Comparison of ENCODE assay signal across 9 cellular contexts in the genomic region with DNA sequence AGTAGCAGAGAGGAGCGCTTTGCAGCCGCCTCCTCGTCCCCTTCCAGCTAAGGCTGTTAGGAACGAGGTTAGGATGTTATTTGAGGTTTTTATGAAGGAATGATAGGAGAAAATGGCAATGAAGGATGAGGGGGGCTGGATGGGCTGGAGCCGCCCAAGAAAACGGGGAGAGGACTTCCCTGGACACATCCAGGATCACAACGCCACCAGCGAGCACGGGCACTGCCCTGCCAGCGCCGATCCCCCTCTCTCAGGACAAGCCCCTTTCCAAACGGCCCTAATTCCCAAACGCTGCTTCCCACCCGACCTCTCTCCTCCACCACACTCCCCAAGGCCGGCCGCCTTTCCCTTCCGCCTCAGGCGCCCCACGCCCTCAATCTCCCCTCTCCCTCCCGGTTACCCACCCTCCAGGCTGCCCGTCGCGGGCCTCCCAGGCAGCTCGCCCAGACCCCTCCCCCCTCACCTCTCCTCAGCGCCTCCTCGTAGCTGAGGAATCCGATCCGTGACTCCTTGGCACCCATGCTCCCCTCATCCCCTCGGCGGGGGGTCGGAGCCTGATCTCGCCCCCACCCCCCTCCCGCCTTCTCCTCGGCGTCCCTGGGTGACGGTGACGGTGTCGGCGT. TPM values are rescaled to one million over a fixed set of nuclear protein-coding genes. Genes with fewer than 3 reads are reported as not detected.
DNase-seq lines count a peak whose midpoint lies in the region; ATAC-seq and TF ChIP-seq lines count a peak whose summit lies in the region.
"Had no signal": no experiment of that assay in that cellular context is flagged by ENCODE, and none has a peak within 500 bp of the region (broad histone marks: within the 10 kb centered on the region; RNA-seq: fewer than 3 reads in every experiment).

No MANE protein-coding gene starts in this region.

- intact Hi-C loops in body of pancreas (cut with DNase I): no loop called here
- intact Hi-C loops in left colon (cut with DNase I, micrococcal nuclease): no loop called here

- DNase-seq in ELR (ENCODE audit: low read depth): peak; percentile 47
- peak; percentile 56 for DNase-seq in KBM-7
- DNase-seq in body of pancreas: no peak
- DNase-seq in left colon: peak in 1 of 2 donors; percentile 80
- no peak for DNase-seq in SKM-1 treated with dmso at 0.1 percent for 144 hours (lab: John Stamatoyannopoulos, UW; ENCODE audit: unreplicated experiment)
- DNase-seq in NCI-H774 (lab: John Stamatoyannopoulos, UW): no peak

- peak; percentile 31 for ATAC-seq in GM21717 (IDR thresholded peaks at IDR 0.05; ENCODE audit: unreplicated experiment)
- ATAC-seq in body of pancreas: peak; percentile 49
- ATAC-seq in left colon: peak; percentile 56

- in situ Hi-C loops in KBM-7 (cut with MboI; ENCODE audit: low pct_unique_long_range_greater_than_20kb, low sequenced_read_pairs): no loop called here

- peak in 1 of 3 donors; percentile 3 for TF ChIP-seq POLR2A in body of pancreas (IDR thresholded peaks at IDR 0.05)

- no peak for TF ChIP-seq CTCF in body of pancreas (IDR thresholded peaks at IDR 0.05)

- peak overlapping the region; percentile 92 to 93 for H3K9ac ChIP-seq in stomach smooth muscle (ENCODE audit: low read length in 2 of 2)

- peak overlapping the region; percentile 71 to 98 (median 93) for H3K27ac ChIP-seq in body of pancreas
- H3K27ac ChIP-seq in stomach smooth muscle (ENCODE audit: low read length): peak overlapping the region; percentile 96

- H3K36me3 ChIP-seq in body of pancreas (replicated peaks in 1 of 2; ENCODE audit: insufficient read depth in 1 of 2, low read depth in 2 of 2): no peaks in the 10 kb centered on the region
- H3K36me3 ChIP-seq in stomach smooth muscle (ENCODE audit: control insufficient read depth in 2 of 2, insufficient read depth in 2 of 2, low read length in 2 of 2): no peaks in the 10 kb centered on the region

- H3K9me3 ChIP-seq in body of pancreas (no peaks in the 10 kb centered on the region), stomach smooth muscle (ENCODE audit: control insufficient read depth in 2 of 2, low read length in 2 of 2) (no peaks in the 10 kb centered on the region)

- 0 to 1% methylated on average over 32 to 38 of the region's 39 CpGs for WGBS in body of pancreas, 2 donors

- H3K4me3 ChIP-seq in body of pancreas: peak overlapping the region; percentile 79 to 92
- H3K4me3 ChIP-seq in stomach smooth muscle (ENCODE audit: low read length in 2 of 2): peak overlapping the region; percentile 91 to 94

- no peaks in the 10 kb centered on the region for H3K27me3 ChIP-seq in body of pancreas
- H3K27me3 ChIP-seq in stomach smooth muscle (ENCODE audit: control insufficient read depth in 1 of 2, insufficient read depth in 2 of 2, low read length in 2 of 2): no peaks in the 10 kb centered on the region

- H3K4me1 ChIP-seq in body of pancreas: peaks cover 30% of the 10 kb centered on the region
- peaks cover 15% of the 10 kb centered on the region for H3K4me1 ChIP-seq in stomach smooth muscle (ENCODE audit: control insufficient read depth, insufficient read depth, low read length)

RNA-seq across cellular contexts. Expression of gene USP32, which starts 0.4 kb away (rescaled TPM):
- 10 to 100 TPM; 15.8 to 19.7 TPM for total RNA-seq in body of pancreas
- 10 to 100 TPM; 37.4 to 48.9 TPM for total RNA-seq in left colon

RNA-seq across cellular contexts. Expression of gene CHCT1, which starts 30.8 kb away (rescaled TPM):
- not detected for total RNA-seq in body of pancreas
- not detected for total RNA-seq in left colon
- total RNA-seq: subcutaneous adipose tissue had no signal

Comparison
In these comparisons a context has a peak if more than half of its experiments do, and no peak if none do; other contexts are left out.
1. DNase-seq: peak in ELR (single experiment) and KBM-7 (single experiment); none in body of pancreas (0 of 4), SKM-1 treated with dmso at 0.1 percent for 144 hours (single experiment) and NCI-H774 (single experiment).
2. Peak in every context shown above with its lines, with median percentiles within 50 percentile points of each other: ATAC-seq.